Comparison of ENCODE assay signal across 8 cellular contexts in genomic region chr19:17334414-17335409, GRCh38. TPM values are rescaled to one million over a fixed set of nuclear protein-coding genes. Genes with fewer than 3 reads are reported as not detected.
DNase-seq lines count a peak whose midpoint lies in the region; ATAC-seq and TF ChIP-seq lines count a peak whose summit lies in the region.

Gene ANO8, minus strand, starts transcription at chr19:17334855. Its CDS starts 185 bp downstream, at chr19:17334670.

- ATAC-seq in HG02610 (IDR thresholded peaks at IDR 0.05; ENCODE audit: unreplicated experiment) (peak; percentile 46), left ventricle myocardium superior (peak; percentile 81)

- H3K27ac ChIP-seq in DOHH2 (ENCODE audit: low read depth, low read length): no peak within 1 kb of the TSS
- peak within 1 kb of the TSS; percentile 60 for H3K27ac ChIP-seq in angular gyrus (ENCODE audit: low read depth, low read length)
- H3K27ac ChIP-seq in prostate gland: peak within 1 kb of the TSS; percentile 59 to 71

- peak within 1 kb of the TSS; percentile 86 for H3K4me3 ChIP-seq in DOHH2 (ENCODE audit: low read length)
- peak within 1 kb of the TSS; percentile 56 to 59 for H3K4me3 ChIP-seq in prostate gland

- H3K9me3 ChIP-seq in DOHH2 (ENCODE audit: control insufficient read depth, insufficient read depth, low read length): peaks cover 10% of the 10 kb centered on the region; the same call in 1 of the 2 replicates
- H3K9me3 ChIP-seq in prostate gland: no peaks in the 10 kb centered on the region

- peak; percentile 83 to 84 for DNase-seq in NCI-H187 (lab: John Stamatoyannopoulos, UW)
- peak; percentile 96 for DNase-seq in left ventricle myocardium superior
- peak; percentile 91 for DNase-seq in prostate gland (ENCODE audit: low spot score)
- DNase-seq in ureter (ENCODE audit: low spot score): peak; percentile 94

- H3K4me1 ChIP-seq in DOHH2 (ENCODE audit: control insufficient read depth, low read length) (peaks cover 40% of the 10 kb centered on the region), prostate gland (replicated peaks) (peaks cover 4% of the 10 kb centered on the region)

- H3K27me3 ChIP-seq in DOHH2 (ENCODE audit: control insufficient read depth, low read length): no peaks in the 10 kb centered on the region
- no peaks in the 10 kb centered on the region for H3K27me3 ChIP-seq in prostate gland (replicated peaks; ENCODE audit: insufficient read depth)

- no peaks in the 10 kb centered on the region for H4K20me1 ChIP-seq in DOHH2 (ENCODE audit: control insufficient read depth, insufficient read depth, low read depth, low read length)

- peaks cover 10% of the 10 kb centered on the region for H3K27me3 Mint-ChIP-seq in T-helper 1 cell treated with Interleukin-12 subunit alpha and Interleukin-12 subunit beta and Interleukin-4 antibody, amounts not matched to agents 30 μg/mL and 1 μg/mL, for 36 hours (ENCODE audit: low read depth)

- H3K9me3 Mint-ChIP-seq in T-helper 1 cell treated with Interleukin-12 subunit alpha and Interleukin-12 subunit beta and Interleukin-4 antibody, amounts not matched to agents 30 μg/mL and 1 μg/mL, for 36 hours: no peaks in the 10 kb centered on the region

- intact Hi-C loops in left ventricle myocardium superior (cut with micrococcal nuclease) (no loop called here), prostate gland (cut with DNase I) (no loop called here)

- peak within 1 kb of the TSS; percentile 96 for H3K4me2 ChIP-seq in DOHH2 (ENCODE audit: low read length)

- no peaks in the 10 kb centered on the region for H3K9me2 ChIP-seq in DOHH2 (replicated peaks; ENCODE audit: control insufficient read depth, low read length)

- H3K4me3 Mint-ChIP-seq in T-helper 1 cell treated with Interleukin-12 subunit alpha and Interleukin-12 subunit beta and Interleukin-4 antibody, amounts not matched to agents 30 μg/mL and 1 μg/mL, for 36 hours: peak within 1 kb of the TSS; percentile 87

- peaks cover 20% of the 10 kb centered on the region for H3K4me1 Mint-ChIP-seq in T-helper 1 cell treated with Interleukin-12 subunit alpha and Interleukin-12 subunit beta and Interleukin-4 antibody, amounts not matched to agents 30 μg/mL and 1 μg/mL, for 36 hours (ENCODE audit: low read depth)

- peak; percentile 71 for TF ChIP-seq POLR2A in prostate gland (IDR thresholded peaks at IDR 0.05)

- H3K36me3 ChIP-seq in DOHH2 (ENCODE audit: control insufficient read depth, low read length): peaks cover 22% of the 10 kb centered on the region
- H3K36me3 ChIP-seq in prostate gland: no peaks in the 10 kb centered on the region

- TF ChIP-seq CTCF in DOHH2 (IDR thresholded peaks at IDR 0.05; ENCODE audit: low read depth, low read length, poor library complexity, severe bottlenecking): no peak
- TF ChIP-seq CTCF in prostate gland (IDR thresholded peaks at IDR 0.05): no peak

- H3F3A ChIP-seq in DOHH2 (ENCODE audit: control insufficient read depth, insufficient read depth): peaks cover 8% of the 10 kb centered on the region

- H3K36me3 Mint-ChIP-seq in T-helper 1 cell treated with Interleukin-12 subunit alpha and Interleukin-12 subunit beta and Interleukin-4 antibody, amounts not matched to agents 30 μg/mL and 1 μg/mL, for 36 hours (ENCODE audit: low read depth): peaks cover 12% of the 10 kb centered on the region

- H3K79me2 ChIP-seq in DOHH2 (ENCODE audit: control insufficient read depth, low read length): peaks cover 21% of the 10 kb centered on the region

- 2% methylated on average over 84 of the region's 86 CpGs for WGBS in prostate gland

- peak within 1 kb of the TSS; percentile 89 for H3K27ac Mint-ChIP-seq in T-helper 1 cell treated with Interleukin-12 subunit alpha and Interleukin-12 subunit beta and Interleukin-4 antibody, amounts not matched to agents 30 μg/mL and 1 μg/mL, for 36 hours

RNA-seq across cellular contexts. Expression of gene ANO8, which starts in this region (rescaled TPM):
- total RNA-seq in left ventricle myocardium superior: 11.7 TPM
- total RNA-seq in prostate gland: 10 to 100 TPM in 1 of 2 donors, 1 to 10 TPM in 1; 9.8 to 10.1 TPM
- total RNA-seq in ureter: 7.9 TPM
